ENCODE assay signal across 8 cellular contexts in genomic region chr2:18559531-18559930, GRCh38. TPM values are rescaled to one million over a fixed set of nuclear protein-coding genes. Genes with fewer than 3 reads are reported as not detected.
DNase-seq lines count a peak whose midpoint lies in the region; ATAC-seq and TF ChIP-seq lines count a peak whose summit lies in the region.

No MANE protein-coding gene starts in this region.

- no peaks in the 10 kb centered on the region for H3K27me3 ChIP-seq in ACC112 (ENCODE audit: insufficient read depth, low read length)
- no peaks in the 10 kb centered on the region for H3K27me3 ChIP-seq in GM23248 (replicated peaks; ENCODE audit: insufficient read depth)
- H3K27me3 ChIP-seq in stomach smooth muscle (ENCODE audit: control insufficient read depth in 1 of 2, insufficient read depth in 2 of 2, low read length in 2 of 2) = no peaks in the 10 kb centered on the region

- H3F3A ChIP-seq in GM23248 (ENCODE audit: insufficient read depth) = no peaks in the 10 kb centered on the region

- H3K4me1 Mint-ChIP-seq in activated naive CD4-positive, alpha-beta T cell treated with anti-CD3 and anti-CD28 coated beads, Interleukin-2, amount 50 U/mL, for 24 hours = peaks cover 45% of the 10 kb centered on the region

- peak overlapping the region; percentile 92 for H3K4me3 Mint-ChIP-seq in activated naive CD4-positive, alpha-beta T cell treated with anti-CD3 and anti-CD28 coated beads, Interleukin-2, amount 50 U/mL, for 24 hours

- H3K79me2 ChIP-seq in ACC112 (ENCODE audit: control insufficient read depth, insufficient read depth, low read length, unreplicated experiment) (peaks cover 41% of the 10 kb centered on the region), GM23248 (ENCODE audit: insufficient read depth) (peaks cover 39% of the 10 kb centered on the region)

- TF ChIP-seq POLR2A in GM18505 (IDR thresholded peaks at IDR 0.05; ENCODE audit: borderline replicate concordance, extremely low read depth, insufficient read depth, insufficient read length) = no peak

- peak overlapping the region; percentile 79 for H3K27ac ChIP-seq in ACC112 (ENCODE audit: low read depth, low read length)
- peak overlapping the region; percentile 79 for H3K27ac ChIP-seq in GM23248
- peak overlapping the region; percentile 87 for H3K27ac ChIP-seq in stomach smooth muscle (ENCODE audit: low read length)

- peak overlapping the region; percentile 92 for H3K9ac ChIP-seq in GM23248
- H3K9ac ChIP-seq in stomach smooth muscle (ENCODE audit: low read length in 2 of 2) = peak overlapping the region; percentile 84 to 87

- no peaks in the 10 kb centered on the region for H3K27me3 Mint-ChIP-seq in activated naive CD4-positive, alpha-beta T cell treated with anti-CD3 and anti-CD28 coated beads, Interleukin-2, amount 50 U/mL, for 24 hours

- H3K36me3 Mint-ChIP-seq in activated naive CD4-positive, alpha-beta T cell treated with anti-CD3 and anti-CD28 coated beads, Interleukin-2, amount 50 U/mL, for 24 hours = peaks cover 17% of the 10 kb centered on the region

- H3K4me1 ChIP-seq in ACC112 (ENCODE audit: control insufficient read depth, insufficient read depth, low read length, unreplicated experiment) = peaks cover 34% of the 10 kb centered on the region
- peaks cover 9% of the 10 kb centered on the region for H3K4me1 ChIP-seq in GM23248 (ENCODE audit: insufficient read depth)
- peaks cover 19% of the 10 kb centered on the region for H3K4me1 ChIP-seq in stomach smooth muscle (ENCODE audit: control insufficient read depth, insufficient read depth, low read length)

- in situ Hi-C loops in GM23248 (cut with MboI) = no loop called here

- peak overlapping the region; percentile 93 for H3K27ac Mint-ChIP-seq in activated naive CD4-positive, alpha-beta T cell treated with anti-CD3 and anti-CD28 coated beads, Interleukin-2, amount 50 U/mL, for 24 hours

- peak overlapping the region; percentile 92 for H3K4me2 ChIP-seq in GM23248 (ENCODE audit: unreplicated experiment)

- DNase-seq in GM23248 (no peak), iPS-NIHi7 (ENCODE audit: extremely low spot score) (no peak), SIG-M5 (lab: John Stamatoyannopoulos, UW) (no peak)

- WGBS in GM23248 (ENCODE audit: low coverage in 1 of 2, low lambda C conversion rate in 2 of 2, missing lambda C conversion rate in 2 of 2), 2 experiments = 2 to 5% methylated on average over 8 of the region's 8 CpGs

- peak overlapping the region; percentile 85 for H3K4me3 ChIP-seq in ACC112 (ENCODE audit: low read depth, low read length)
- H3K4me3 ChIP-seq in GM23248 = peak overlapping the region; percentile 90
- H3K4me3 ChIP-seq in iPS-18c (ENCODE audit: insufficient read depth, low read depth, low read length) = peak overlapping the region; percentile 75
- peak overlapping the region; percentile 81 to 83 for H3K4me3 ChIP-seq in stomach smooth muscle (ENCODE audit: low read length in 2 of 2)

- no peaks in the 10 kb centered on the region for H4K20me1 ChIP-seq in GM23248 (ENCODE audit: insufficient read depth)

- no peaks in the 10 kb centered on the region for H3K9me3 Mint-ChIP-seq in activated naive CD4-positive, alpha-beta T cell treated with anti-CD3 and anti-CD28 coated beads, Interleukin-2, amount 50 U/mL, for 24 hours

- H2AFZ ChIP-seq in ACC112 (ENCODE audit: low read length, unreplicated experiment) (peak overlapping the region; percentile 79), GM23248 (peak overlapping the region; percentile 100)

- peaks cover 33% of the 10 kb centered on the region for H3K36me3 ChIP-seq in ACC112 (ENCODE audit: insufficient read depth, low read length)
- H3K36me3 ChIP-seq in GM23248 (ENCODE audit: low read depth) = peaks cover 16% of the 10 kb centered on the region; the same call in 1 of the 2 replicates
- peaks cover 4 to 9% of the 10 kb centered on the region in 2 donors for H3K36me3 ChIP-seq in stomach smooth muscle (ENCODE audit: control insufficient read depth in 2 of 2, insufficient read depth in 2 of 2, low read length in 2 of 2)

- no peaks in the 10 kb centered on the region for H3K9me2 ChIP-seq in GM23248 (ENCODE audit: insufficient read depth)

- ATAC-seq in GM18505 (IDR thresholded peaks at IDR 0.05; ENCODE audit: unreplicated experiment) = no peak

- H3K9me3 ChIP-seq in GM23248 (ENCODE audit: low read depth) (no peaks in the 10 kb centered on the region), iPS-18c (ENCODE audit: control insufficient read depth, insufficient read depth, low read length) (no peaks in the 10 kb centered on the region), stomach smooth muscle (ENCODE audit: control insufficient read depth in 2 of 2, low read length in 2 of 2) (no peaks in the 10 kb centered on the region)

RNA-seq across cellular contexts. Expression of gene RDH14, which starts 0.9 kb away (rescaled TPM):
- total RNA-seq in GM23248 (2014; rRNA removed; shearing (Covaris generic)) = 25.2 and 29.8 TPM in 2 replicates
- 31.3 and 32.5 TPM in 2 replicates for polyA plus RNA-seq in GM23248 (2016; fragmentation: Nextera tagmentation; extraction: Ambion mirVana)

RNA-seq across cellular contexts. Expression of gene NT5C1B, which starts 29.8 kb away (rescaled TPM):
- total RNA-seq in GM23248 (2014; rRNA removed; shearing (Covaris generic)) = not detected in 2 replicates
- polyA plus RNA-seq in GM23248 (2016; fragmentation: Nextera tagmentation; extraction: Ambion mirVana) = 0.88 and 1.4 TPM in 2 replicates
